In genomic region chr9:69671291-69671903, GRCh38 we compare ENCODE assay signal across 7 cellular contexts. TPM values are rescaled to one million over a fixed set of nuclear protein-coding genes. Genes with fewer than 3 reads are reported as not detected.
DNase-seq lines count a peak whose midpoint lies in the region; ATAC-seq lines count a peak whose summit lies in the region.

No MANE protein-coding gene starts in this region.

- peak; percentile 49 for DNase-seq in adipocyte (ENCODE audit: low read depth)
- DNase-seq in skeletal muscle cell (ENCODE audit: low read depth) = no peak
- DNase-seq in AG20443 (ENCODE audit: low spot score) = no peak

- H3K9ac ChIP-seq in adipocyte (ENCODE audit: low read length) (peak overlapping the region; percentile 79), iPS-15b (ENCODE audit: low read depth, low read length) (no peak overlapping the region)

- H3K27me3 ChIP-seq in adipocyte (replicated peaks; ENCODE audit: control insufficient read depth, insufficient read depth, low read length) (no peaks in the 10 kb centered on the region), iPS-15b (ENCODE audit: control insufficient read depth, insufficient read depth, low read length) (peaks cover 29% of the 10 kb centered on the region)

- H3K27ac Mint-ChIP-seq in IgD-negative memory B cell = no peak overlapping the region

- peaks cover 25% of the 10 kb centered on the region for H3K27me3 Mint-ChIP-seq in IgD-negative memory B cell

- no peaks in the 10 kb centered on the region for H3K36me3 Mint-ChIP-seq in IgD-negative memory B cell

- H3K4me3 ChIP-seq in adipocyte (ENCODE audit: low read length) (peak overlapping the region; percentile 85), iPS-15b (ENCODE audit: low read depth, low read length) (peak overlapping the region; percentile 64), skeletal muscle cell (ENCODE audit: low read depth, low read length) (peak overlapping the region; percentile 83)

- no peaks in the 10 kb centered on the region for H3K36me3 ChIP-seq in adipocyte (ENCODE audit: control insufficient read depth, insufficient read depth, low read length, severe bottlenecking)
- no peaks in the 10 kb centered on the region for H3K36me3 ChIP-seq in iPS-15b (ENCODE audit: control insufficient read depth, insufficient read depth, low read length)

- H3K4me1 ChIP-seq in adipocyte (ENCODE audit: control insufficient read depth, insufficient read depth, low read length) (peaks cover 25% of the 10 kb centered on the region), iPS-15b (ENCODE audit: control insufficient read depth, insufficient read depth, low read length) (peaks cover 7% of the 10 kb centered on the region)

- peak overlapping the region; percentile 12 to 82 (median 67) for H3K4me3 Mint-ChIP-seq in IgD-negative memory B cell

- no peak for ATAC-seq in HG02759 (IDR thresholded peaks at IDR 0.05; ENCODE audit: unreplicated experiment)
- ATAC-seq in GM21423 (IDR thresholded peaks at IDR 0.05; ENCODE audit: unreplicated experiment) = no peak

- peaks cover 0 to 14% (median 0%) of the 10 kb centered on the region in 3 donors for H3K4me1 Mint-ChIP-seq in IgD-negative memory B cell

- H3K9me3 Mint-ChIP-seq in IgD-negative memory B cell = no peaks in the 10 kb centered on the region

- H3K9me3 ChIP-seq in adipocyte (ENCODE audit: control insufficient read depth, low read length) = no peaks in the 10 kb centered on the region
- H3K9me3 ChIP-seq in iPS-15b (ENCODE audit: control insufficient read depth, insufficient read depth, low read length) = no peaks in the 10 kb centered on the region

RNA-seq across cellular contexts. Expression of gene APBA1, which starts 0.8 kb away (rescaled TPM):
- not detected for polyA plus RNA-seq in IgD-negative memory B cell
